ENCODE assay signal across 9 cellular contexts in genomic region chr19:17757125-17757524, GRCh38. TPM values are rescaled to one million over a fixed set of nuclear protein-coding genes. Genes with fewer than 3 reads are reported as not detected.
DNase-seq lines count a peak whose midpoint lies in the region; ATAC-seq and TF ChIP-seq lines count a peak whose summit lies in the region.
"Had no signal": no experiment of that assay in that cellular context is flagged by ENCODE, and none has a peak within 500 bp of the region (broad histone marks: within the 10 kb centered on the region; RNA-seq: fewer than 3 reads in every experiment).

No MANE protein-coding gene starts in this region.

- H3K27me3 Mint-ChIP-seq in MCF 10A (ENCODE audit: insufficient read depth, unreplicated experiment): no peaks in the 10 kb centered on the region
- H3K27me3 Mint-ChIP-seq in activated T-cell treated with anti-CD3 and anti-CD28 coated beads, Interleukin-2, amount 50 U/mL, for 4 hours (ENCODE audit: low read depth): no peaks in the 10 kb centered on the region

- no peaks in the 10 kb centered on the region for H3K36me3 Mint-ChIP-seq in MCF 10A (ENCODE audit: insufficient read depth, unreplicated experiment)
- H3K36me3 Mint-ChIP-seq in activated T-cell treated with anti-CD3 and anti-CD28 coated beads, Interleukin-2, amount 50 U/mL, for 4 hours (ENCODE audit: insufficient read depth): peaks cover 25% of the 10 kb centered on the region

- POLR2A ChIA-PET in MCF 10A (lab: Yijun Ruan, JAX): no interaction called here

- peak; percentile 58 to 60 for ATAC-seq in lower lobe of right lung
- no peak for ATAC-seq in activated T-cell treated with anti-CD3 and anti-CD28 coated beads, Interleukin-2, amount 50 U/mL, for 4 hours

- H3K9me3 Mint-ChIP-seq in MCF 10A (ENCODE audit: unreplicated experiment): no peaks in the 10 kb centered on the region
- no peaks in the 10 kb centered on the region for H3K9me3 Mint-ChIP-seq in activated T-cell treated with anti-CD3 and anti-CD28 coated beads, Interleukin-2, amount 50 U/mL, for 4 hours

- H3K9me3 ChIP-seq in lower lobe of right lung: no peaks in the 10 kb centered on the region

- H3K4me3 ChIP-seq in AG10803 (ENCODE audit: low read length) (no peak overlapping the region), lower lobe of right lung (no peak overlapping the region)

- intact Hi-C loops in MCF 10A (cut with micrococcal nuclease) (no loop called here), lower lobe of right lung (cut with DNase I) (no loop called here)

- peak; percentile 17 for DNase-seq in AG10803 (ENCODE audit: low read depth)
- peak; percentile 84 for DNase-seq in NCI-H1092 (lab: John Stamatoyannopoulos, UW)
- DNase-seq in MCF 10A (ENCODE audit: unreplicated experiment): peak; percentile 80
- DNase-seq in lower lobe of right lung: no peak
- DNase-seq in NCI-H146 (lab: John Stamatoyannopoulos, UW): no peak
- no peak for DNase-seq in DMS53 (lab: John Stamatoyannopoulos, UW)
- DNase-seq in activated T-cell treated with anti-CD3 and anti-CD28 coated beads for 4 hours: no peak
- DNase-seq in activated T-cell treated with anti-CD3 and anti-CD28 coated beads, Interleukin-2, amount 50 U/mL, for 4 hours: no peak
- DNase-seq: MM.1S had no signal

- no peak for TF ChIP-seq CTCF in AG10803 (conservative IDR thresholded peaks at IDR 0.05; ENCODE audit: low read length)
- no peak for TF ChIP-seq CTCF in MCF 10A (IDR thresholded peaks at IDR 0.05; ENCODE audit: unreplicated experiment)
- no peak for TF ChIP-seq CTCF in lower lobe of right lung (IDR thresholded peaks at IDR 0.05)

- no TSS peak for BruUV-seq in MCF 10A (replicated peaks; lab: Mats Ljungman, UMichigan)

- peaks cover 15% of the 10 kb centered on the region for H3K4me1 Mint-ChIP-seq in MCF 10A (ENCODE audit: insufficient read depth, unreplicated experiment)
- H3K4me1 Mint-ChIP-seq in activated T-cell treated with anti-CD3 and anti-CD28 coated beads, Interleukin-2, amount 50 U/mL, for 4 hours (ENCODE audit: low read depth): peaks cover 23% of the 10 kb centered on the region

- no peak overlapping the region for H3K27ac ChIP-seq in lower lobe of right lung

- no peak overlapping the region for H3K27ac Mint-ChIP-seq in MCF 10A (ENCODE audit: low read depth, unreplicated experiment)

- H3K36me3 ChIP-seq in lower lobe of right lung: no peaks in the 10 kb centered on the region

- no peak overlapping the region for H3K4me3 Mint-ChIP-seq in MCF 10A (ENCODE audit: unreplicated experiment)
- H3K4me3 Mint-ChIP-seq in activated T-cell treated with anti-CD3 and anti-CD28 coated beads, Interleukin-2, amount 50 U/mL, for 4 hours: no peak overlapping the region

- no peaks in the 10 kb centered on the region for H3K27me3 ChIP-seq in lower lobe of right lung (ENCODE audit: low read depth)

- no peaks in the 10 kb centered on the region for H3K4me1 ChIP-seq in lower lobe of right lung

- CTCF ChIA-PET in MCF 10A (lab: Yijun Ruan, JAX): interaction anchor here (0.5 to 0.8 kb wide), 3 partner anchors 11 to 18 kb away, joined by 3 to 8 read pairs (median 3); no protein-coding TSS in a partner anchor

RNA-seq across cellular contexts. Expression of gene FCHO1, which starts 5.8 kb away (rescaled TPM):
- total RNA-seq in MCF 10A (2022) (0.10 and 0.23 TPM in 2 replicates), lower lobe of right lung (8.7 TPM)
- 10 to 100 TPM; 53.0 to 60.4 (median 56.2) TPM for total RNA-seq in activated T-cell treated with anti-CD3 and anti-CD28 coated beads, Interleukin-2, amount 50 U/mL, for 4 hours

RNA-seq across cellular contexts. Expression of gene B3GNT3, which starts 37.8 kb away (rescaled TPM):
- total RNA-seq in MCF 10A (2022) (0.40 and 0.49 TPM in 2 replicates), lower lobe of right lung (1.6 TPM)
- total RNA-seq in activated T-cell treated with anti-CD3 and anti-CD28 coated beads, Interleukin-2, amount 50 U/mL, for 4 hours: under 1 TPM; 0.38 to 0.52 (median 0.45) TPM

RNA-seq across cellular contexts. Expression of gene MAP1S, which starts 37.8 kb away (rescaled TPM):
- total RNA-seq in MCF 10A (2022): 47.1 and 58.3 TPM in 2 replicates
- 67.1 TPM for total RNA-seq in lower lobe of right lung
- total RNA-seq in activated T-cell treated with anti-CD3 and anti-CD28 coated beads, Interleukin-2, amount 50 U/mL, for 4 hours: 10 to 100 TPM; 75.7 to 81.4 (median 79.3) TPM

Comparison
In these comparisons a context has a peak if more than half of its experiments do, and no peak if none do; other contexts are left out.
1. DNase-seq: peak in AG10803 (single experiment), NCI-H1092 (single experiment) and MCF 10A (single experiment); none in lower lobe of right lung (single experiment), NCI-H146 (single experiment), DMS53 (single experiment), activated T-cell treated with anti-CD3 and anti-CD28 coated beads for 4 hours (single experiment) and activated T-cell treated with anti-CD3 and anti-CD28 coated beads, Interleukin-2, amount 50 U/mL, for 4 hours (single experiment).
2. ATAC-seq: peak in lower lobe of right lung (2 of 2); none in activated T-cell treated with anti-CD3 and anti-CD28 coated beads, Interleukin-2, amount 50 U/mL, for 4 hours (0 of 2).